ENCODE assay signal across 14 cellular contexts in the genomic region with DNA sequence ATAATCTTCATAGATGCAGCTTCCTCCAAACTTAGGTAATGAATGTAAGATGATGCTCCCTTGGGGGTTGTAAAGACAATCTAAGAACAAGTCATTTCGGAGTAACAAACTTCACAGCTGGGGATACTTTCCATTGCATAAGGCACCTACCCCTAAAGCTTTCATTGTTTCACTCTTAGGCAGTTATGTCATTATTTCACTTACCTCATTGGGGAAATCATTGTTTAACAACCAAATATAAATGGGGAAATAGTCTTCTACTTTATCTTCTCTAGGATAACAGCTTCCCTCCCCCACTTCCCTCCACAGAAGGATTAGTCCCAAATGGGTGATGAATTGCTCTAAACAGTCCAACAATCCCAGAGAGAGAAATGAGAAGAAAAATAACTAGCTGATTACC.
"Had no signal": no experiment of that assay in that cellular context is flagged by ENCODE, and none has a peak within 500 bp of the region (broad histone marks: within the 10 kb centered on the region; RNA-seq: fewer than 3 reads in every experiment).

No MANE protein-coding gene starts in this region.

- H3K36me3 ChIP-seq: colonic mucosa, right lobe of liver, thyroid gland had no signal

- H3K4me3 ChIP-seq: colonic mucosa, lung, right lobe of liver, thyroid gland had no signal

- H3K27ac ChIP-seq: colonic mucosa, right lobe of liver, thyroid gland had no signal

- DNase-seq: activated CD4-positive, alpha-beta T cell treated with anti-CD3 and anti-CD28 coated beads, Interleukin-2, amount 10 ng/mL, durations not matched to agents 24 days and 14 days; activated CD8-positive, alpha-beta T cell treated with anti-CD3 and anti-CD28 coated beads, Interleukin-2, amount 10 ng/mL, durations not matched to agents 7 days and 5 days; activated naive CD4-positive, alpha-beta T cell treated with anti-CD3 and anti-CD28 coated beads for 36 hours; activated T-cell treated with anti-CD3 and anti-CD28 coated beads, Interleukin-2, amount 50 U/mL, for 4 hours; central memory CD4-positive, alpha-beta T cell; colonic mucosa; erythroblast; left colon; occipital lobe; right lobe of liver; stimulated activated CD8-positive, alpha-beta memory T cell treated with anti-CD3 and anti-CD28 coated beads, Interleukin-4, amount 100 ng/mL, for 48 hours; stimulated activated naive CD4-positive, alpha-beta T cell; thyroid gland had no signal

- H3K4me1 ChIP-seq: colonic mucosa, right lobe of liver had no signal

- H3K9me3 ChIP-seq: colonic mucosa, right lobe of liver, thyroid gland had no signal

- ATAC-seq: activated CD8-positive, alpha-beta T cell treated with anti-CD3 and anti-CD28 coated beads, Interleukin-2, amount 10 ng/mL, durations not matched to agents 7 days and 5 days; activated T-cell treated with anti-CD3 and anti-CD28 coated beads, Interleukin-2, amount 50 U/mL, for 4 hours; left colon; right lobe of liver had no signal

- H3K27me3 ChIP-seq: colonic mucosa, right lobe of liver, thyroid gland had no signal
